ENCODE assay signal across 1 cellular context in the genomic region with DNA sequence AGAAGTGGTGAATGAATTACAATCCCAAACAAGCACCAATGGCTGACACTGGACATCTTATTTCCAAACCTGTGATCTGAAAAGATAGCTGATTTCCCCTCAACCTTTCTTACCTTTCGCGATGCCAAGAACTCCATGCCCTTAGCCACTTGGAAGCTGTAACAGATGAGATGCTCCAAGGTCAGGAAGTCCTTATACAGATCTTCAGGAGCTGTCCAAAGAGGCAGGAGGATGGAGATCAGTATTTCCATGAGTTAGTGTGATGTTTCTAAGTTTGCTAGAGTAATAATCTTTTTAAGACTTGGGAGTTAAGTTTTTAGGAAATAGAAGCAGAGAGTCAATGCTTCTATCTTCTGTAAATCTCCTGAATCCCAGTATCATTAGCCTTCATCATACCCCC.
TF ChIP-seq lines count a peak whose summit lies in the region.

No MANE protein-coding gene starts in this region.

TF ChIP-seq in H1, 55 proteins besides CTCF, POLR2A, EP300 and RAD21 (continued from another document):
- TF ChIP-seq ZNF274 (IDR thresholded peaks at IDR 0.05; ENCODE audit: borderline replicate concordance, extremely low read depth, low read length) = no peak
- TF ChIP-seq HDAC2 (IDR thresholded peaks at IDR 0.05; ENCODE audit: borderline replicate concordance in 1 of 2, low read depth in 2 of 2, low read length in 2 of 2) = no peak
